Comparison of ENCODE assay signal across 10 cellular contexts in the genomic region with DNA sequence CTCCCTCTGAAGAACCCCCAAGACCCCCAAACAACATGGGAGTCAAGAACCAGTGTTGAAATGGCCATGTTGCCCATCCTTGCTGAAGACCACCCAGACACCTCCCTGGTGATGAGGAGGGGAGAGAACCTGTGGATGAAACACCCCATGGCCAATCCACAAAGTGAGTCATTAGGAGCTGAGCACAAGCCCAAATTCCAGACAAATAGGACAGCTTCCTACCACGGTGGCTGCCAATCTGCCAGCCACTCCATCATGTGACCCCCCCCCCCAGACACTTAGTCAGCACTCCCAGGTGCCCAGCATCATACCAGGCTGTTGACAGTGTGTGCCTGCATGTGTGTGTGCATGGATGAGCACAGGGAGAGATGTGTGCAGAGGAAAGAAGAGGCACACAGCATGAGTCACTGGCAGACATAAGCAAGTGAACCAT. TPM values are rescaled to one million over a fixed set of nuclear protein-coding genes. Genes with fewer than 3 reads are reported as not detected.
DNase-seq lines count a peak whose midpoint lies in the region; ATAC-seq and TF ChIP-seq lines count a peak whose summit lies in the region.
"Had no signal": no experiment of that assay in that cellular context is flagged by ENCODE, and none has a peak within 500 bp of the region (broad histone marks: within the 10 kb centered on the region; RNA-seq: fewer than 3 reads in every experiment).

No MANE protein-coding gene starts in this region.

- H3K4me1 Mint-ChIP-seq in chondrocyte (ENCODE audit: low read depth) = no peaks in the 10 kb centered on the region

- H3K36me3 ChIP-seq in KMS-11 (ENCODE audit: insufficient read depth) = no peaks in the 10 kb centered on the region
- H3K36me3 ChIP-seq in neural cell (ENCODE audit: insufficient read depth, low read length) = no peaks in the 10 kb centered on the region
- H3K36me3 ChIP-seq in MM.1S (replicated peaks; ENCODE audit: insufficient read depth, low read length) = no peaks in the 10 kb centered on the region
- H3K36me3 ChIP-seq: esophagus muscularis mucosa, ovary, suprapubic skin had no signal

- H3K9me2 ChIP-seq in neural cell (ENCODE audit: insufficient read depth, low read length) (no peaks in the 10 kb centered on the region), MM.1S (replicated peaks; ENCODE audit: insufficient read depth, low read length) (no peaks in the 10 kb centered on the region)

- H3K4me1 ChIP-seq in KMS-11 (ENCODE audit: low read depth, poor library complexity, severe bottlenecking) = no peaks in the 10 kb centered on the region
- H3K4me1 ChIP-seq in MM.1S (ENCODE audit: low read length) = no peaks in the 10 kb centered on the region
- H3K4me1 ChIP-seq: esophagus muscularis mucosa, suprapubic skin had no signal

- H3F3A ChIP-seq in neural cell (ENCODE audit: insufficient read depth, low read length, poor library complexity, severe bottlenecking) (no peaks in the 10 kb centered on the region), MM.1S (ENCODE audit: insufficient read depth, low read length) (no peaks in the 10 kb centered on the region)

- no peak for TF ChIP-seq EP300 in neural cell (conservative IDR thresholded peaks at IDR 0.05; ENCODE audit: poor library complexity, severe bottlenecking)

- no peak overlapping the region for H3K4me3 Mint-ChIP-seq in chondrocyte (ENCODE audit: unreplicated experiment)

- DNase-seq in ELR (ENCODE audit: low read depth) (peak; percentile 31), chondrocyte (ENCODE audit: low spot score) (peak; percentile 3), MM.1S (no peak), SIG-M5 (lab: John Stamatoyannopoulos, UW) (no peak)

- H3K9ac ChIP-seq in KMS-11 (no peak overlapping the region), neural cell (ENCODE audit: low read length) (no peak overlapping the region), MM.1S (ENCODE audit: low read length) (no peak overlapping the region)

- TF ChIP-seq CTCF in KMS-11 (conservative IDR thresholded peaks at IDR 0.05; ENCODE audit: low read depth, low read length) (0 out of 2 replicates have a peak, but pooled peaks have one; percentile 1), chondrocyte (IDR thresholded peaks at IDR 0.05) (peak; percentile 30), neural cell (IDR thresholded peaks at IDR 0.05; ENCODE audit: poor library complexity, severe bottlenecking) (peak; percentile 49), MM.1S (IDR thresholded peaks at IDR 0.05; ENCODE audit: low read length) (no peak)

- no peaks in the 10 kb centered on the region for H4K20me1 ChIP-seq in KMS-11 (ENCODE audit: insufficient read depth)
- H4K20me1 ChIP-seq in neural cell (ENCODE audit: insufficient read depth) = no peaks in the 10 kb centered on the region
- no peaks in the 10 kb centered on the region for H4K20me1 ChIP-seq in MM.1S (ENCODE audit: insufficient read depth, low read length)

- H3K79me2 ChIP-seq in KMS-11 (ENCODE audit: insufficient read depth, low read depth) (no peaks in the 10 kb centered on the region), neural cell (replicated peaks; ENCODE audit: insufficient read depth, low read length) (no peaks in the 10 kb centered on the region), MM.1S (ENCODE audit: low read length) (no peaks in the 10 kb centered on the region)

- no peak overlapping the region for H3K27ac ChIP-seq in KMS-11
- no peak overlapping the region for H3K27ac ChIP-seq in neural cell (ENCODE audit: low read length)
- no peak overlapping the region for H3K27ac ChIP-seq in MM.1S (ENCODE audit: low read length)
- H3K27ac ChIP-seq: esophagus muscularis mucosa, ovary, suprapubic skin had no signal

- ATAC-seq in GM21619 (IDR thresholded peaks at IDR 0.05; ENCODE audit: unreplicated experiment) = no peak

- TF ChIP-seq RAD21 in neural cell (conservative IDR thresholded peaks at IDR 0.05) = no peak

- no peak overlapping the region for H2AFZ ChIP-seq in KMS-11 (ENCODE audit: low read depth)
- H2AFZ ChIP-seq in neural cell (ENCODE audit: low read depth, low read length) = no peak overlapping the region
- no peak overlapping the region for H2AFZ ChIP-seq in MM.1S (ENCODE audit: low read length)

- H3K4me2 ChIP-seq in KMS-11 (no peak overlapping the region), neural cell (ENCODE audit: low read length) (no peak overlapping the region), MM.1S (ENCODE audit: low read depth, low read length) (no peak overlapping the region)

- H3K9me3 Mint-ChIP-seq in chondrocyte (ENCODE audit: low read depth) = no peaks in the 10 kb centered on the region

- H3K27ac Mint-ChIP-seq in chondrocyte (ENCODE audit: unreplicated experiment) = no peak overlapping the region

- H3K4me3 ChIP-seq in KMS-11 (IDR thresholded peaks at IDR 0.05; ENCODE audit: insufficient read depth, low read depth, low read length) (no peak overlapping the region), neural cell (ENCODE audit: low read length) (no peak overlapping the region), MM.1S (ENCODE audit: low read length) (no peak overlapping the region)
- H3K4me3 ChIP-seq: esophagus muscularis mucosa, ovary, suprapubic skin had no signal

- H3K9me3 ChIP-seq in neural cell (ENCODE audit: low read length) (no peaks in the 10 kb centered on the region), MM.1S (replicated peaks; ENCODE audit: insufficient read depth, low read length) (no peaks in the 10 kb centered on the region)
- H3K9me3 ChIP-seq: esophagus muscularis mucosa, ovary, suprapubic skin had no signal

- peaks cover 61% of the 10 kb centered on the region for H3K27me3 Mint-ChIP-seq in chondrocyte (ENCODE audit: low read depth)

- no peaks in the 10 kb centered on the region for H3K36me3 Mint-ChIP-seq in chondrocyte (ENCODE audit: low read depth)

- H3K27me3 ChIP-seq in KMS-11 (ENCODE audit: insufficient read depth, low read depth) = peaks cover 71% of the 10 kb centered on the region
- H3K27me3 ChIP-seq in neural cell (ENCODE audit: insufficient read depth, low read depth, low read length) = no peaks in the 10 kb centered on the region
- H3K27me3 ChIP-seq in MM.1S (replicated peaks; ENCODE audit: insufficient read depth, low read length) = peaks cover 85% of the 10 kb centered on the region
- H3K27me3 ChIP-seq: ovary had no signal

TF ChIP-seq in neural cell, 6 proteins besides CTCF, POLR2A, EP300 and RAD21:
- TF ChIP-seq TAF1 (IDR thresholded peaks at IDR 0.05; ENCODE audit: low read depth) = no peak
- peak; percentile 52 for TF ChIP-seq SMC3 (conservative IDR thresholded peaks at IDR 0.05; ENCODE audit: poor library complexity)

RNA-seq across cellular contexts. Expression of a gene that starts 26.4 kb away (rescaled TPM):
- total RNA-seq in chondrocyte = 539 to 625 TPM (median 549 TPM) in 3 replicates
- 307 and 378 TPM in 2 replicates for polyA plus RNA-seq in neural cell
- 115 and 142 TPM in 2 replicates for polyA minus RNA-seq in neural cell

RNA-seq across cellular contexts. Expression of a gene that starts 36.3 kb away (rescaled TPM):
- 1.6 to 2.1 TPM (median 1.9 TPM) in 3 replicates for total RNA-seq in chondrocyte
- 0.40 and 2.5 TPM in 2 replicates for polyA plus RNA-seq in neural cell
- 0.46 and 2.7 TPM in 2 replicates for polyA minus RNA-seq in neural cell

Comparison
In these comparisons a context has a peak if more than half of its experiments do, and no peak if none do; other contexts are left out.
1. DNase-seq: peak in ELR (single experiment) and chondrocyte (single experiment); none in MM.1S (single experiment) and SIG-M5 (single experiment).